ENCODE assay signal across 27 cellular contexts in genomic region chr3:17831366-17831765, GRCh38.
DNase-seq lines count a peak whose midpoint lies in the region; ATAC-seq, FAIRE-seq and TF ChIP-seq lines count a peak whose summit lies in the region.
"Had no signal": no experiment of that assay in that cellular context is flagged by ENCODE, and none has a peak within 500 bp of the region (broad histone marks: within the 10 kb centered on the region; RNA-seq: fewer than 3 reads in every experiment).

No MANE protein-coding gene starts in this region.

- H3K27me3 ChIP-seq in K562 (ENCODE audit: control insufficient read depth in 2 of 2, insufficient read depth in 2 of 2, low read length in 2 of 2) (peaks cover 0 to 9% of the 10 kb centered on the region in 2 experiments; a peak in 2 of 5 replicates), neural progenitor cell (no peaks in the 10 kb centered on the region)
- H3K27me3 ChIP-seq: ascending aorta, thyroid gland had no signal

- DNase-seq in ELR (ENCODE audit: low read depth) = peak; percentile 56
- DNase-seq in LoVo (ENCODE audit: low spot score) = peak; percentile 3
- no peak for DNase-seq in K562 (ENCODE audit: extremely low read depth in 1 of 4, low spot score in 3 of 4)
- DNase-seq in fibroblast of pulmonary artery (ENCODE audit: low read depth) = peak; percentile 40
- no peak for DNase-seq in neural progenitor cell (ENCODE audit: low spot score)
- no peak for DNase-seq in SIG-M5 (lab: John Stamatoyannopoulos, UW)
- DNase-seq: activated CD4-positive, alpha-beta T cell treated with anti-CD3 and anti-CD28 coated beads, Interleukin-2, amount 50 U/mL, for 1 hour; C1 segment of cervical spinal cord; H7; MM.1S; NCI-H1436; NCI-H2107; NCI-H524; right cardiac atrium; RPMI8226; stimulated activated naive CD4-positive, alpha-beta T cell treated with Interleukin-2 at 50 U/mL for 16 hours; T-helper 9 cell; thyroid gland had no signal

- H2AFZ ChIP-seq in K562 (ENCODE audit: low read depth, low read length) = no peak overlapping the region
- H2AFZ ChIP-seq in neural progenitor cell (replicated peaks) = no peak overlapping the region
- H2AFZ ChIP-seq: parathyroid adenoma had no signal

- FAIRE-seq in K562 (lab: Jason Lieb, UNC) = peak; percentile 42
- FAIRE-seq: GM12891, islet of Langerhans had no signal

- H4K20me1 ChIP-seq in K562 (replicated peaks; ENCODE audit: control insufficient read depth, insufficient read depth, low read length) = no peaks in the 10 kb centered on the region
- no peaks in the 10 kb centered on the region for H4K20me1 ChIP-seq in neural progenitor cell (ENCODE audit: low read depth)

- no peaks in the 10 kb centered on the region for H3K4me1 ChIP-seq in K562 (replicated peaks in 1 of 2; ENCODE audit: control insufficient read depth in 2 of 2, insufficient read depth in 2 of 2, low read length in 2 of 2)
- no peaks in the 10 kb centered on the region for H3K4me1 ChIP-seq in neural progenitor cell
- H3K4me1 ChIP-seq: ascending aorta, parathyroid adenoma, thyroid gland had no signal

- no peak for TF ChIP-seq CTCF in K562 (IDR thresholded peaks at IDR 0.05 in 2 of 3, conservative IDR thresholded peaks at IDR 0.05 in 1 of 3; ENCODE audit: insufficient read depth in 2 of 3, low read depth in 1 of 3, low read length in 3 of 3)
- TF ChIP-seq CTCF in fibroblast of pulmonary artery (IDR thresholded peaks at IDR 0.05; ENCODE audit: low read length, missing control alignments) = no peak
- no peak for TF ChIP-seq CTCF in neural progenitor cell (IDR thresholded peaks at IDR 0.05)

- no peak overlapping the region for H3K4me3 ChIP-seq in K562
- H3K4me3 ChIP-seq in fibroblast of pulmonary artery (replicated peaks; ENCODE audit: low read depth, low read length) = no peak overlapping the region
- H3K4me3 ChIP-seq in neural progenitor cell = no peak overlapping the region
- H3K4me3 ChIP-seq: ascending aorta, thyroid gland had no signal

- no peak overlapping the region for H3K4me3 Mint-ChIP-seq in neural progenitor cell
- H3K4me3 Mint-ChIP-seq: IgD-negative memory B cell had no signal

- no peak for TF ChIP-seq RAD21 in K562 (CRISPR knock-in tag; conservative IDR thresholded peaks at IDR 0.05 in 1 of 2, IDR thresholded peaks at IDR 0.05 in 1 of 2)

- no peak overlapping the region for H3K27ac ChIP-seq in K562 (ENCODE audit: extremely low read depth, low read depth, low read length)
- no peak overlapping the region for H3K27ac ChIP-seq in neural progenitor cell
- H3K27ac ChIP-seq: ascending aorta, parathyroid adenoma, thyroid gland had no signal

- no peaks in the 10 kb centered on the region for H3K9me1 ChIP-seq in K562 (ENCODE audit: control insufficient read depth, insufficient read depth, low read length)

- no peaks in the 10 kb centered on the region for H3F3A ChIP-seq in neural progenitor cell (ENCODE audit: low read depth)

- H3K79me2 ChIP-seq in K562 (ENCODE audit: control insufficient read depth, insufficient read depth, low read length) (no peaks in the 10 kb centered on the region), neural progenitor cell (ENCODE audit: low read depth) (no peaks in the 10 kb centered on the region)
- H3K79me2 ChIP-seq: parathyroid adenoma had no signal

- H3K9me3 ChIP-seq in K562 (replicated peaks; ENCODE audit: control insufficient read depth, insufficient read depth, low read depth, low read length) = no peaks in the 10 kb centered on the region
- no peaks in the 10 kb centered on the region for H3K9me3 ChIP-seq in neural progenitor cell (ENCODE audit: low read depth)
- H3K9me3 ChIP-seq: ascending aorta, thyroid gland had no signal

- BruUV-seq in K562 (replicated peaks; lab: Mats Ljungman, UMichigan) = no TSS peak

- TF ChIP-seq EP300 in K562 (IDR thresholded peaks at IDR 0.05; ENCODE audit: low read length) = no peak

- intact Hi-C loops in K562 (cut with micrococcal nuclease) = no loop called here

- no peak overlapping the region for H3K9ac ChIP-seq in K562 (ENCODE audit: insufficient read depth in 1 of 2, low read depth in 2 of 2, low read length in 2 of 2)
- H3K9ac ChIP-seq in neural progenitor cell = no peak overlapping the region
- H3K9ac ChIP-seq: parathyroid adenoma had no signal

- ATAC-seq in K562 (no peak), GM21381 (IDR thresholded peaks at IDR 0.05; ENCODE audit: unreplicated experiment) (no peak), HG03520 (IDR thresholded peaks at IDR 0.05; ENCODE audit: unreplicated experiment) (no peak)
- ATAC-seq: activated naive CD4-positive, alpha-beta T cell treated with anti-CD3 and anti-CD28 coated beads, Interleukin-2, amount 50 U/mL, for 72 hours; right cardiac atrium had no signal

- H3K27me3 Mint-ChIP-seq in neural progenitor cell (ENCODE audit: insufficient read depth, low read depth) = peaks cover 2% of the 10 kb centered on the region
- H3K27me3 Mint-ChIP-seq: IgD-negative memory B cell had no signal

- POLR2A ChIA-PET in K562 (lab: Yijun Ruan, JAX) = interaction anchor here (0.7 kb wide), 1 partner anchor 10 kb away, joined by 3 read pairs; no protein-coding TSS in a partner anchor

- H3K4me2 ChIP-seq in K562 (ENCODE audit: insufficient read depth, low read length) = no peak overlapping the region
- H3K4me2 ChIP-seq in neural progenitor cell = no peak overlapping the region

- CTCF ChIA-PET in K562 (lab: Yijun Ruan, JAX; ENCODE audit: low intra/inter-chr PET ratio) = no interaction called here

- no peak for TF ChIP-seq POLR2A in K562 (conservative IDR thresholded peaks at IDR 0.05)

- no peaks in the 10 kb centered on the region for H3K36me3 Mint-ChIP-seq in neural progenitor cell
- H3K36me3 Mint-ChIP-seq: activated naive CD4-positive, alpha-beta T cell treated with anti-CD3 and anti-CD28 coated beads, Interleukin-2, amount 50 U/mL, for 72 hours had no signal

- in situ Hi-C loops in K562 (cut with MboI) = loop anchor here (25.0 kb wide), 1 partner anchor 194 kb away; no protein-coding TSS in a partner anchor

- H3K9me3 Mint-ChIP-seq in neural progenitor cell = no peaks in the 10 kb centered on the region
- H3K9me3 Mint-ChIP-seq: activated naive CD4-positive, alpha-beta T cell treated with anti-CD3 and anti-CD28 coated beads, Interleukin-2, amount 50 U/mL, for 72 hours; IgD-negative memory B cell; nephron had no signal

- H3K36me3 ChIP-seq in K562 (ENCODE audit: control insufficient read depth, insufficient read depth, low read length) (no peaks in the 10 kb centered on the region), neural progenitor cell (no peaks in the 10 kb centered on the region)
- H3K36me3 ChIP-seq: ascending aorta, thyroid gland had no signal

- no peak overlapping the region for H3K27ac Mint-ChIP-seq in neural progenitor cell
- H3K27ac Mint-ChIP-seq: activated naive CD4-positive, alpha-beta T cell treated with anti-CD3 and anti-CD28 coated beads, Interleukin-2, amount 50 U/mL, for 72 hours; IgD-negative memory B cell; nephron had no signal

- no peaks in the 10 kb centered on the region for H3K4me1 Mint-ChIP-seq in neural progenitor cell
- H3K4me1 Mint-ChIP-seq: IgD-negative memory B cell had no signal

TF ChIP-seq in K562, 482 proteins besides CTCF, POLR2A, EP300 and RAD21:
- TF ChIP-seq PHF20 (IDR thresholded peaks at IDR 0.05; ENCODE audit: partially characterized antibody) = no peak
- TF ChIP-seq NEUROD1 (IDR thresholded peaks at IDR 0.05; ENCODE audit: borderline replicate concordance, low read depth, low read length, partially characterized antibody) = no peak
- no peak for TF ChIP-seq CREB3 (tag; conservative IDR thresholded peaks at IDR 0.05; ENCODE audit: low read depth)
- no peak for TF ChIP-seq TEAD2 (tag; IDR thresholded peaks at IDR 0.05)
- TF ChIP-seq PHB2 (IDR thresholded peaks at IDR 0.05; ENCODE audit: low read depth) = no peak
- TF ChIP-seq ZNF644 (tag; IDR thresholded peaks at IDR 0.05; ENCODE audit: low read depth) = no peak
- TF ChIP-seq EHMT2 (IDR thresholded peaks at IDR 0.05) = no peak
- no peak for TF ChIP-seq SFPQ (IDR thresholded peaks at IDR 0.05; ENCODE audit: low read depth, low read length)

Comparison
In these comparisons a context has a peak if more than half of its experiments do, and no peak if none do; other contexts are left out.
1. DNase-seq: peak in ELR (single experiment), LoVo (single experiment) and fibroblast of pulmonary artery (single experiment); none in K562 (0 of 4), neural progenitor cell (single experiment) and SIG-M5 (single experiment).